Comparison of ENCODE assay signal across 29 cellular contexts in genomic region chr4:8021796-8022195, GRCh38.
A peak's percentile ranks its signal among the peaks of the same experiment; 100 is the strongest.
DNase-seq lines count a peak whose midpoint lies in the region; TF ChIP-seq lines count a peak whose summit lies in the region.
"Had no signal": no experiment of that assay in that cellular context is flagged by ENCODE, and none has a peak within 500 bp of the region (broad histone marks: within the 10 kb centered on the region; RNA-seq: fewer than 3 reads in every experiment).

No MANE protein-coding gene starts in this region.

- H3K9me3 Mint-ChIP-seq in endodermal cell = no peaks in the 10 kb centered on the region
- H3K9me3 Mint-ChIP-seq: activated CD4-positive, alpha-beta memory T cell treated with anti-CD3 and anti-CD28 coated beads for 36 hours; activated naive CD8-positive, alpha-beta T cell treated with anti-CD3 and anti-CD28 coated beads for 36 hours; activated T-helper 2 cell treated with anti-CD3 and anti-CD28 coated beads, Interferon-gamma antibody, Interleukin-2, Interleukin-4, amounts not matched to agents 10 μg/mL and 5 μg/mL and 100 μg/mL, durations not matched to agents 14 hours and 24 hours and 36 hours; CD8-positive, alpha-beta T cell; GM23338; immature natural killer cell; natural killer cell had no signal

- H3K9me3 ChIP-seq in osteoblast (ENCODE audit: low read depth, low read length) = no peaks in the 10 kb centered on the region
- H3K9me3 ChIP-seq in endodermal cell (ENCODE audit: control insufficient read depth, low read length) = no peaks in the 10 kb centered on the region
- H3K9me3 ChIP-seq: gastroesophageal sphincter, ovary, right atrium auricular region, thoracic aorta, uterus had no signal

- H2AFZ ChIP-seq in osteoblast (ENCODE audit: low read length) = no peak overlapping the region
- H2AFZ ChIP-seq: GM23338 had no signal

- no peaks in the 10 kb centered on the region for H3K79me2 ChIP-seq in osteoblast (ENCODE audit: insufficient read depth, low read length)

- no peak overlapping the region for H3K4me2 ChIP-seq in osteoblast (ENCODE audit: insufficient read depth, low read length)
- H3K4me2 ChIP-seq: GM23338 had no signal

- H4K20me1 ChIP-seq in osteoblast (ENCODE audit: insufficient read depth, low read length) = no peaks in the 10 kb centered on the region

- 89 to 91% methylated on average over 11 to 13 of the region's 13 CpGs for WGBS in endodermal cell (ENCODE audit: insufficient coverage in 1 of 2, insufficient read length in 1 of 2), 2 experiments

- no peaks in the 10 kb centered on the region for H3K36me3 Mint-ChIP-seq in endodermal cell (ENCODE audit: low read depth)
- H3K36me3 Mint-ChIP-seq: activated CD4-positive, alpha-beta memory T cell treated with anti-CD3 and anti-CD28 coated beads for 36 hours; activated naive CD8-positive, alpha-beta T cell treated with anti-CD3 and anti-CD28 coated beads for 36 hours; CD8-positive, alpha-beta T cell; immature natural killer cell; natural killer cell had no signal

- H3K27ac ChIP-seq in osteoblast (ENCODE audit: low read depth, low read length) (no peak overlapping the region), endodermal cell (ENCODE audit: low read depth, low read length) (no peak overlapping the region)
- H3K27ac ChIP-seq: gastroesophageal sphincter, HL-60, ovary, right atrium auricular region, thoracic aorta, uterus had no signal

- peak; percentile 11 for DNase-seq in COLO668 (lab: John Stamatoyannopoulos, UW; ENCODE audit: unreplicated experiment)
- peak; percentile 51 for DNase-seq in HuH-7.5 (ENCODE audit: low spot score)
- DNase-seq in cardiac fibroblast (ENCODE audit: low read depth in 2 of 2) = no peak
- DNase-seq in osteoblast (ENCODE audit: insufficient read length, low spot score, missing footprints) = peak; percentile 77
- DNase-seq in SHP77 (lab: John Stamatoyannopoulos, UW) = no peak
- no peak for DNase-seq in HK-2 (ENCODE audit: unreplicated experiment)
- no peak for DNase-seq in endodermal cell
- DNase-seq: activated CD4-positive, alpha-beta memory T cell treated with anti-CD3 and anti-CD28 coated beads for 36 hours; activated naive CD8-positive, alpha-beta T cell treated with anti-CD3 and anti-CD28 coated beads for 36 hours; CD8-positive, alpha-beta T cell; effector memory CD4-positive, alpha-beta T cell; hippocampal formation; immature natural killer cell; natural killer cell; NCI-H2081; NCI-H345; NCI-H774; ovary; Right ventricle myocardium superior; stimulated activated CD4-positive, alpha-beta T cell treated with anti-CD3 and anti-CD28 coated beads, Interleukin-12 subunit alpha, Interleukin-12 subunit beta, amount 100 ng/mL, for 4 hours; stimulated activated CD4-positive, alpha-beta T cell treated with anti-CD3 and anti-CD28 coated beads, Interleukin-4, amount 100 ng/mL, for 4 hours; stimulated activated naive CD4-positive, alpha-beta T cell treated with Interleukin-2 at 50 U/mL for 16 hours; uterus had no signal

- H3K4me1 Mint-ChIP-seq in endodermal cell = peaks cover 24% of the 10 kb centered on the region
- H3K4me1 Mint-ChIP-seq: activated naive CD8-positive, alpha-beta T cell treated with anti-CD3 and anti-CD28 coated beads for 36 hours; immature natural killer cell; natural killer cell had no signal

- H3K27ac Mint-ChIP-seq in endodermal cell = no peak overlapping the region
- H3K27ac Mint-ChIP-seq: activated CD4-positive, alpha-beta memory T cell treated with anti-CD3 and anti-CD28 coated beads for 36 hours; activated naive CD8-positive, alpha-beta T cell treated with anti-CD3 and anti-CD28 coated beads for 36 hours; activated T-helper 2 cell treated with anti-CD3 and anti-CD28 coated beads, Interferon-gamma antibody, Interleukin-2, Interleukin-4, amounts not matched to agents 10 μg/mL and 5 μg/mL and 100 μg/mL, durations not matched to agents 14 hours and 24 hours and 36 hours; CD8-positive, alpha-beta T cell; GM23338; immature natural killer cell; natural killer cell had no signal

- no peak overlapping the region for H3K4me3 Mint-ChIP-seq in endodermal cell
- H3K4me3 Mint-ChIP-seq: activated CD4-positive, alpha-beta memory T cell treated with anti-CD3 and anti-CD28 coated beads for 36 hours; activated naive CD8-positive, alpha-beta T cell treated with anti-CD3 and anti-CD28 coated beads for 36 hours; CD8-positive, alpha-beta T cell; GM23338; immature natural killer cell; natural killer cell had no signal

- no peaks in the 10 kb centered on the region for H3K27me3 Mint-ChIP-seq in endodermal cell (ENCODE audit: insufficient read depth)
- H3K27me3 Mint-ChIP-seq: activated naive CD8-positive, alpha-beta T cell treated with anti-CD3 and anti-CD28 coated beads for 36 hours had no signal

- H3K36me3 ChIP-seq in osteoblast (ENCODE audit: insufficient read depth, low read length) = no peaks in the 10 kb centered on the region
- H3K36me3 ChIP-seq in endodermal cell (ENCODE audit: control insufficient read depth, insufficient read depth, low read length) = no peaks in the 10 kb centered on the region
- H3K36me3 ChIP-seq: ovary, right atrium auricular region, thoracic aorta, uterus had no signal

- H3K4me1 ChIP-seq in osteoblast (ENCODE audit: insufficient read depth, low read length) = no peaks in the 10 kb centered on the region
- peaks cover 12% of the 10 kb centered on the region for H3K4me1 ChIP-seq in endodermal cell (ENCODE audit: control insufficient read depth, insufficient read depth, low read length)
- H3K4me1 ChIP-seq: gastroesophageal sphincter, right atrium auricular region, uterus had no signal

- H3K9ac ChIP-seq in endodermal cell (ENCODE audit: extremely low read depth, low read length, poor library complexity, severe bottlenecking) = no peak overlapping the region

- H3K4me3 ChIP-seq in cardiac fibroblast (replicated peaks in 1 of 2; ENCODE audit: low read depth in 2 of 2, low read length in 2 of 2) (no peak overlapping the region), osteoblast (ENCODE audit: insufficient read depth, low read length) (no peak overlapping the region), endodermal cell (ENCODE audit: low read length) (no peak overlapping the region)
- H3K4me3 ChIP-seq: gastroesophageal sphincter, GM23338, ovary, right atrium auricular region, thoracic aorta, uterus had no signal

- H3K27me3 ChIP-seq in osteoblast (ENCODE audit: insufficient read depth, low read length) = peaks cover 36% of the 10 kb centered on the region
- no peaks in the 10 kb centered on the region for H3K27me3 ChIP-seq in endodermal cell (ENCODE audit: control insufficient read depth, insufficient read depth, low read length, poor library complexity, severe bottlenecking)
- H3K27me3 ChIP-seq: gastroesophageal sphincter, ovary, right atrium auricular region, uterus had no signal

- peak; percentile 17 for TF ChIP-seq CTCF in cardiac fibroblast (IDR thresholded peaks at IDR 0.05; ENCODE audit: low read depth, low read length)
- TF ChIP-seq CTCF in osteoblast (IDR thresholded peaks at IDR 0.05; ENCODE audit: extremely low read depth, low read depth, low read length) = peak; percentile 22
- no peak for TF ChIP-seq CTCF in endodermal cell (conservative IDR thresholded peaks at IDR 0.05)

Comparison
In these comparisons a context has a peak if more than half of its experiments do, and no peak if none do; other contexts are left out.
1. DNase-seq: peak in COLO668 (single experiment), HuH-7.5 (single experiment) and osteoblast (single experiment); none in cardiac fibroblast (0 of 2), SHP77 (0 of 2), HK-2 (single experiment) and endodermal cell (single experiment).